ENCODE assay signal across 1 cellular context in the genomic region with DNA sequence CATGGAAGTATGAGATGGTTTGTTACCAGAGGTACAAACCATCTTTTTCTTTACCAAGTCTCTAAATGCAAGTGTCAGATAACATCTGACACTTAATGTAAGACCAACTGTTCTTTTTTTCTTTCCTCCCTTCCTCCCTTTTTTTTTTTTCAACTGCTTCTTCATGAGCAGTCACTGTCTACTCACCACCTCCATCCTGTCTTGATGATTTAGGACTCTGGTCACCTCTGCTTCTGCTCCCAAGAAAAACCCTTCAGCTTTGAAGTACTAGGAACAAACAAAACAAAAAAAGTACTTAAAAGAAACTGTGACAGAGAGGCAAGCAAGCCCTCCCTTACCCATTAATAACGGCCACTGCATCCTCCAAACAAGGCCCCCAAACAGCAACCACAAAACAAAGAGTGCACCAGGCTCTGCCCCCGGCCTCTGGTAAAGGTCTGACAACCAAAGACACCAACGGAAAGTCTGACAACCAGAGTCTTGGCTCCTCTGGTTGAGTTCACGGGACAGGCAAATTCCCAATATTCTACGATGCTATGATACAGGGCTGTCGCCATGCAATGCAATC.
TF ChIP-seq lines count a peak whose summit lies in the region.

No MANE protein-coding gene starts in this region.

TF ChIP-seq in HEK293T, 16 proteins besides CTCF, POLR2A, EP300 and RAD21 (continued from another document):
- TF ChIP-seq BHLHE40 (IDR thresholded peaks at IDR 0.05; ENCODE audit: borderline replicate concordance), result no peak
- TF ChIP-seq HDGF (IDR thresholded peaks at IDR 0.05; ENCODE audit: borderline replicate concordance), result no peak
- TF ChIP-seq, protein P1, sequence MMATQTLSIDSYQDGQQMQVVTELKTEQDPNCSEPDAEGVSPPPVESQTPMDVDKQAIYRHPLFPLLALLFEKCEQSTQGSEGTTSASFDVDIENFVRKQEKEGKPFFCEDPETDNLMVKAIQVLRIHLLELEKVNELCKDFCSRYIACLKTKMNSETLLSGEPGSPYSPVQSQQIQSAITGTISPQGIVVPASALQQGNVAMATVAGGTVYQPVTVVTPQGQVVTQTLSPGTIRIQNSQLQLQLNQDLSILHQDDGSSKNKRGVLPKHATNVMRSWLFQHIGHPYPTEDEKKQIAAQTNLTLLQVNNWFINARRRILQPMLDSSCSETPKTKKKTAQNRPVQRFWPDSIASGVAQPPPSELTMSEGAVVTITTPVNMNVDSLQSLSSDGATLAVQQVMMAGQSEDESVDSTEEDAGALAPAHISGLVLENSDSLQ (IDR thresholded peaks at IDR 0.05), result no peak
- TF ChIP-seq SP1 (IDR thresholded peaks at IDR 0.05), result no peak
- TF ChIP-seq FOXA1 (IDR thresholded peaks at IDR 0.05), result no peak
- TF ChIP-seq L3MBTL2 (conservative IDR thresholded peaks at IDR 0.05), result no peak
- TF ChIP-seq CTBP1 (IDR thresholded peaks at IDR 0.05; ENCODE audit: borderline replicate concordance), result no peak
- TF ChIP-seq ELF4 (IDR thresholded peaks at IDR 0.05), result no peak
- no peak for TF ChIP-seq SUZ12 (IDR thresholded peaks at IDR 0.05)
